Comparison of ENCODE assay signal across 28 cellular contexts in genomic region chr6:47527274-47527673, GRCh38.
"Had no signal": no experiment of that assay in that cellular context is flagged by ENCODE, and none has a peak within 500 bp of the region (broad histone marks: within the 10 kb centered on the region; RNA-seq: fewer than 3 reads in every experiment).

No MANE protein-coding gene starts in this region.

- H3K4me2 ChIP-seq: neural progenitor cell had no signal

- H3K4me1 ChIP-seq: neural progenitor cell, parathyroid adenoma, psoas muscle, uterus had no signal

- H3K4me3 Mint-ChIP-seq: natural killer cell; nephron; neural progenitor cell; stimulated activated effector memory CD8-positive, alpha-beta T cell treated with anti-CD3 and anti-CD28 coated beads, Interleukin-12 subunit alpha, Interleukin-12 subunit beta, amount 100 ng/mL, for 72 hours; stimulated activated naive B cell treated with anti-CD40 and anti-IgM and Interleukin-4, amounts not matched to agents 10 μg/mL and 1 μg/mL and 100 μg/mL, for 72 hours; stimulated activated naive CD8-positive, alpha-beta T cell treated with anti-CD3 and anti-CD28 coated beads, Interleukin-15, Interleukin-2, amounts not matched to agents 100 ng/mL and 50 ng/mL, for 24 hours; type B pancreatic cell had no signal

- H3K27me3 ChIP-seq: neural progenitor cell, ovary, right lobe of liver, sigmoid colon, stomach, thyroid gland, transverse colon, upper lobe of right lung, uterus had no signal

- H3K27ac ChIP-seq: neural progenitor cell, ovary, parathyroid adenoma, psoas muscle, right lobe of liver, sigmoid colon, stomach, thoracic aorta, thyroid gland, upper lobe of right lung, uterus had no signal

- H3K9ac ChIP-seq: neural progenitor cell, parathyroid adenoma had no signal

- H3K4me3 ChIP-seq: neural progenitor cell, ovary, psoas muscle, right lobe of liver, sigmoid colon, stomach, thoracic aorta, thyroid gland, transverse colon, upper lobe of right lung, uterus had no signal

- FAIRE-seq: small intestine had no signal

- H3K9me3 Mint-ChIP-seq: natural killer cell; stimulated activated effector memory CD8-positive, alpha-beta T cell treated with anti-CD3 and anti-CD28 coated beads, Interleukin-12 subunit alpha, Interleukin-12 subunit beta, amount 100 ng/mL, for 72 hours; stimulated activated naive CD8-positive, alpha-beta T cell treated with anti-CD3 and anti-CD28 coated beads, Interleukin-15, Interleukin-2, amounts not matched to agents 100 ng/mL and 50 ng/mL, for 24 hours had no signal

- H3K36me3 Mint-ChIP-seq: natural killer cell; stimulated activated effector memory CD8-positive, alpha-beta T cell treated with anti-CD3 and anti-CD28 coated beads, Interleukin-12 subunit alpha, Interleukin-12 subunit beta, amount 100 ng/mL, for 72 hours had no signal

- H3K27ac Mint-ChIP-seq: natural killer cell; nephron; neural progenitor cell; progenitor cell of endocrine pancreas; stimulated activated effector memory CD8-positive, alpha-beta T cell treated with anti-CD3 and anti-CD28 coated beads, Interleukin-12 subunit alpha, Interleukin-12 subunit beta, amount 100 ng/mL, for 72 hours; stimulated activated naive B cell treated with anti-CD40 and anti-IgM and Interleukin-4, amounts not matched to agents 10 μg/mL and 1 μg/mL and 100 μg/mL, for 72 hours; stimulated activated naive CD8-positive, alpha-beta T cell treated with anti-CD3 and anti-CD28 coated beads, Interleukin-15, Interleukin-2, amounts not matched to agents 100 ng/mL and 50 ng/mL, for 24 hours; type B pancreatic cell had no signal

- H3K27me3 Mint-ChIP-seq: progenitor cell of endocrine pancreas; stimulated activated naive B cell treated with anti-CD40 and anti-IgM and Interleukin-4, amounts not matched to agents 10 μg/mL and 1 μg/mL and 100 μg/mL, for 72 hours; stimulated activated naive CD8-positive, alpha-beta T cell treated with anti-CD3 and anti-CD28 coated beads, Interleukin-15, Interleukin-2, amounts not matched to agents 100 ng/mL and 50 ng/mL, for 24 hours; type B pancreatic cell had no signal

- H3K9me3 ChIP-seq: ovary, psoas muscle, right lobe of liver, sigmoid colon, stomach, thoracic aorta, thyroid gland, transverse colon, upper lobe of right lung, uterus had no signal

- DNase-seq: natural killer cell; occipital lobe; ovary; posterior cingulate gyrus; psoas muscle; right cardiac atrium; right lobe of liver; sigmoid colon; small intestine; stimulated activated CD4-positive, alpha-beta T cell treated with anti-CD3 and anti-CD28 coated beads, Interleukin-15, amount 100 ng/mL, for 24 hours; stimulated activated CD4-positive, alpha-beta T cell treated with anti-CD3 and anti-CD28 coated beads, Interleukin-2, amount 100 ng/mL, for 24 hours; stimulated activated CD4-positive, alpha-beta T cell treated with anti-CD3 and anti-CD28 coated beads, Interleukin-2, amount 100 ng/mL, for 48 hours; stimulated activated CD4-positive, alpha-beta T cell treated with anti-CD3 and anti-CD28 coated beads, Interleukin-4, amount 100 ng/mL, for 24 hours; stimulated activated naive B cell treated with anti-CD40 and anti-IgM and Interleukin-4, amounts not matched to agents 10 μg/mL and 1 μg/mL and 100 μg/mL, for 72 hours; stimulated activated naive CD4-positive, alpha-beta T cell treated with Interleukin-2 at 50 U/mL for 16 hours; stomach; thyroid gland; transverse colon; upper lobe of right lung; uterus had no signal

- H2AFZ ChIP-seq: neural progenitor cell, parathyroid adenoma had no signal

- ATAC-seq: natural killer cell; psoas muscle; right cardiac atrium; right lobe of liver; stimulated activated effector memory CD8-positive, alpha-beta T cell treated with anti-CD3 and anti-CD28 coated beads, Interleukin-12 subunit alpha, Interleukin-12 subunit beta, amount 100 ng/mL, for 72 hours; stimulated activated naive B cell treated with anti-CD40 and anti-IgM and Interleukin-4, amounts not matched to agents 10 μg/mL and 1 μg/mL and 100 μg/mL, for 72 hours; upper lobe of right lung had no signal

- H3K36me3 ChIP-seq: neural progenitor cell, ovary, right lobe of liver, sigmoid colon, thoracic aorta, thyroid gland, transverse colon, upper lobe of right lung, uterus had no signal

- H3K4me1 Mint-ChIP-seq: neural progenitor cell had no signal
